ENCODE assay signal across 21 cellular contexts in genomic region chr2:25842155-25842554, GRCh38. TPM values are rescaled to one million over a fixed set of nuclear protein-coding genes. Genes with fewer than 3 reads are reported as not detected.
DNase-seq lines count a peak whose midpoint lies in the region; ATAC-seq and TF ChIP-seq lines count a peak whose summit lies in the region.
"Had no signal": no experiment of that assay in that cellular context is flagged by ENCODE, and none has a peak within 500 bp of the region (broad histone marks: within the 10 kb centered on the region; RNA-seq: fewer than 3 reads in every experiment).

No MANE protein-coding gene starts in this region.

- H3K27me3 ChIP-seq in breast epithelium, result no peaks in the 10 kb centered on the region
- H3K27me3 ChIP-seq in PC-3 (ENCODE audit: low read length), result no peaks in the 10 kb centered on the region
- H3K27me3 ChIP-seq: BLaER1 treated with 17β-estradiol and CSF1 and Interleukin-3, amounts not matched to agents 10 nM and 100 nM had no signal

- H3K27ac Mint-ChIP-seq in MCF 10A (ENCODE audit: low read depth, unreplicated experiment), result peak overlapping the region; percentile 27
- H3K27ac Mint-ChIP-seq in activated T-cell treated with anti-CD3 and anti-CD28 coated beads, Interleukin-2, amount 50 U/mL, for 72 hours, result no peak overlapping the region
- H3K27ac Mint-ChIP-seq: B cell, GM23338, HFFc6 had no signal

- POLR2A ChIA-PET in MCF 10A (lab: Yijun Ruan, JAX), result no interaction called here
- POLR2A ChIA-PET in PC-3 (lab: Charles Lee; ENCODE audit: unreplicated experiment), result interaction anchor here (0.7 kb wide), 1 partner anchor 192 kb away, joined by 3 read pairs; no protein-coding TSS in a partner anchor

- H3K9me2 ChIP-seq in PC-3 (replicated peaks; ENCODE audit: low read length), result no peaks in the 10 kb centered on the region

- no peaks in the 10 kb centered on the region for H4K20me1 ChIP-seq in PC-3 (ENCODE audit: low read length)

- H3K9ac ChIP-seq in PC-3 (ENCODE audit: low read length), result no peak overlapping the region
- H3K9ac ChIP-seq: BLaER1 treated with 17β-estradiol and CSF1 and Interleukin-3, amounts not matched to agents 10 nM and 100 nM had no signal

- H3K36me3 ChIP-seq in breast epithelium (no peaks in the 10 kb centered on the region), PC-3 (ENCODE audit: low read depth, low read length) (no peaks in the 10 kb centered on the region)

- H3K9me3 Mint-ChIP-seq in MCF 10A (ENCODE audit: unreplicated experiment), result no peaks in the 10 kb centered on the region
- H3K9me3 Mint-ChIP-seq in activated T-cell treated with anti-CD3 and anti-CD28 coated beads, Interleukin-2, amount 50 U/mL, for 72 hours, result no peaks in the 10 kb centered on the region
- H3K9me3 Mint-ChIP-seq: CD8-positive, alpha-beta memory T cell; GM23338; HFFc6 had no signal

- no peaks in the 10 kb centered on the region for H3F3A ChIP-seq in PC-3 (ENCODE audit: low read length, unreplicated experiment)

- no peak for TF ChIP-seq POLR2A in breast epithelium (IDR thresholded peaks at IDR 0.05)

- intact Hi-C loops in MCF 10A (cut with micrococcal nuclease) (no loop called here), breast epithelium (cut with DNase I; ENCODE audit: low total_unique reads) (no loop called here), PC-3 (cut with micrococcal nuclease) (no loop called here)

- TF ChIP-seq CTCF in MCF 10A (IDR thresholded peaks at IDR 0.05; ENCODE audit: unreplicated experiment) (no peak), breast epithelium (IDR thresholded peaks at IDR 0.05) (no peak), PC-3 (conservative IDR thresholded peaks at IDR 0.05; ENCODE audit: low read depth, low read length) (no peak), fibroblast of villous mesenchyme (IDR thresholded peaks at IDR 0.05; ENCODE audit: insufficient read depth, low read depth, low read length) (no peak)

- peak; percentile 95 for ATAC-seq in PC-3
- no peak for ATAC-seq in activated T-cell treated with anti-CD3 and anti-CD28 coated beads, Interleukin-2, amount 50 U/mL, for 72 hours (replicated peaks in 1 of 2)
- ATAC-seq: GM23338, K562 had no signal

- H3K27ac ChIP-seq in breast epithelium (no peak overlapping the region), PC-3 (ENCODE audit: low read length) (peak overlapping the region; percentile 3; the same call in 1 of the 2 replicates)
- H3K27ac ChIP-seq: 22Rv1; BLaER1 treated with 17β-estradiol and CSF1 and Interleukin-3, amounts not matched to agents 10 nM and 100 nM had no signal

- H3K4me1 Mint-ChIP-seq in MCF 10A (ENCODE audit: insufficient read depth, unreplicated experiment), result no peaks in the 10 kb centered on the region
- peaks cover 30% of the 10 kb centered on the region for H3K4me1 Mint-ChIP-seq in activated T-cell treated with anti-CD3 and anti-CD28 coated beads, Interleukin-2, amount 50 U/mL, for 72 hours (ENCODE audit: low read depth)
- H3K4me1 Mint-ChIP-seq: GM23338 had no signal

- DNase-seq in MCF 10A (ENCODE audit: unreplicated experiment) (no peak), breast epithelium (ENCODE audit: low spot score in 2 of 2) (no peak), PC-3 (peak; percentile 51), fibroblast of villous mesenchyme (ENCODE audit: low read depth) (peak; percentile 7), SHP77 (lab: John Stamatoyannopoulos, UW) (no peak), T-helper 2 cell (no peak)
- DNase-seq in activated T-cell treated with anti-CD3 and anti-CD28 coated beads, Interleukin-2, amount 50 U/mL, for 72 hours, result no peak
- DNase-seq: CD4-positive, CD25-positive, alpha-beta regulatory T cell; CD8-positive, alpha-beta memory T cell; COR-L47; DMS 273 treated with DMSO at 0.1 percent for 48 hours; DMS79 treated with DMSO at 0.1 percent for 48 hours; GF-D8; HCEC 1CT; HFFc6; IMR-90 had no signal

- peaks cover 22% of the 10 kb centered on the region for H3K79me2 ChIP-seq in PC-3 (ENCODE audit: low read length)

- no peak overlapping the region for H3K4me3 Mint-ChIP-seq in MCF 10A (ENCODE audit: unreplicated experiment)
- H3K4me3 Mint-ChIP-seq in activated T-cell treated with anti-CD3 and anti-CD28 coated beads, Interleukin-2, amount 50 U/mL, for 72 hours, result no peak overlapping the region
- H3K4me3 Mint-ChIP-seq: B cell; CD4-positive, CD25-positive, alpha-beta regulatory T cell; CD8-positive, alpha-beta memory T cell; GM23338; HFFc6 had no signal

- BruUV-seq in MCF 10A (replicated peaks; lab: Mats Ljungman, UMichigan), result no TSS peak
- no TSS peak for BruUV-seq in PC-3 (replicated peaks; lab: Mats Ljungman, UMichigan)

- peaks cover 34% of the 10 kb centered on the region for H3K36me3 Mint-ChIP-seq in MCF 10A (ENCODE audit: insufficient read depth, unreplicated experiment)
- H3K36me3 Mint-ChIP-seq in activated T-cell treated with anti-CD3 and anti-CD28 coated beads, Interleukin-2, amount 50 U/mL, for 72 hours (ENCODE audit: insufficient read depth in 2 of 2), result peaks cover 1 to 6% of the 10 kb centered on the region in 2 donors

- H2AFZ ChIP-seq in PC-3 (ENCODE audit: low read length), result no peak overlapping the region
- H2AFZ ChIP-seq: GM23338 had no signal

- H3K27me3 Mint-ChIP-seq in MCF 10A (ENCODE audit: insufficient read depth, unreplicated experiment), result no peaks in the 10 kb centered on the region
- H3K27me3 Mint-ChIP-seq in activated T-cell treated with anti-CD3 and anti-CD28 coated beads, Interleukin-2, amount 50 U/mL, for 72 hours (ENCODE audit: low read depth), result no peaks in the 10 kb centered on the region
- H3K27me3 Mint-ChIP-seq: B cell; CD4-positive, CD25-positive, alpha-beta regulatory T cell; CD8-positive, alpha-beta memory T cell had no signal

- H3K9me3 ChIP-seq in breast epithelium (no peaks in the 10 kb centered on the region), PC-3 (ENCODE audit: low read length) (no peaks in the 10 kb centered on the region)

- H3K4me1 ChIP-seq in breast epithelium (no peaks in the 10 kb centered on the region), PC-3 (ENCODE audit: insufficient read depth, low read length) (peaks cover 6% of the 10 kb centered on the region)

- CTCF ChIA-PET in MCF 10A (lab: Yijun Ruan, JAX) (interaction anchor here (3.3 kb wide), 1 partner anchor 10 kb away, joined by 30 read pairs; no protein-coding TSS in a partner anchor), PC-3 (lab: Charles Lee) (interaction anchor here (0.6 kb wide), 1 partner anchor 37 kb away, joined by 3 read pairs; no protein-coding TSS in a partner anchor)

- no peak overlapping the region for H3K4me2 ChIP-seq in PC-3 (ENCODE audit: low read length)
- H3K4me2 ChIP-seq: BLaER1 treated with 17β-estradiol and CSF1 and Interleukin-3, amounts not matched to agents 10 nM and 100 nM; GM23338 had no signal

- H3K4me3 ChIP-seq in breast epithelium, result no peak overlapping the region
- no peak overlapping the region for H3K4me3 ChIP-seq in PC-3 (ENCODE audit: low read length)
- H3K4me3 ChIP-seq in fibroblast of villous mesenchyme (ENCODE audit: low read depth, low read length), result no peak overlapping the region
- H3K4me3 ChIP-seq: BLaER1 treated with 17β-estradiol and CSF1 and Interleukin-3, amounts not matched to agents 10 nM and 100 nM; GM23338; K562 had no signal

RNA-seq across cellular contexts. Expression of gene ASXL2, which starts 36.1 kb away (rescaled TPM):
- 34.0 and 35.3 TPM in 2 replicates for total RNA-seq in MCF 10A (2022)
- 10 to 100 TPM; 16.4 to 18.2 (median 17.4) TPM for total RNA-seq in breast epithelium
- total RNA-seq in PC-3 (2014; rRNA removed), result 11.5 and 18.7 TPM in 2 replicates
- 10.3 and 13.8 TPM in 2 replicates for total RNA-seq in fibroblast of villous mesenchyme
- total RNA-seq in activated T-cell treated with anti-CD3 and anti-CD28 coated beads, Interleukin-2, amount 50 U/mL, for 72 hours, result 10 to 100 TPM; 38.9 to 39.8 TPM

Comparison
In these comparisons a context has a peak if more than half of its experiments do, and no peak if none do; other contexts are left out.
1. DNase-seq: peak in PC-3 (single experiment) and fibroblast of villous mesenchyme (single experiment); none in MCF 10A (single experiment), breast epithelium (0 of 2), activated T-cell treated with anti-CD3 and anti-CD28 coated beads, Interleukin-2, amount 50 U/mL, for 72 hours (0 of 2), SHP77 (0 of 2) and T-helper 2 cell (0 of 5).